1 cellular context compared by ENCODE assay signal in the genomic region with DNA sequence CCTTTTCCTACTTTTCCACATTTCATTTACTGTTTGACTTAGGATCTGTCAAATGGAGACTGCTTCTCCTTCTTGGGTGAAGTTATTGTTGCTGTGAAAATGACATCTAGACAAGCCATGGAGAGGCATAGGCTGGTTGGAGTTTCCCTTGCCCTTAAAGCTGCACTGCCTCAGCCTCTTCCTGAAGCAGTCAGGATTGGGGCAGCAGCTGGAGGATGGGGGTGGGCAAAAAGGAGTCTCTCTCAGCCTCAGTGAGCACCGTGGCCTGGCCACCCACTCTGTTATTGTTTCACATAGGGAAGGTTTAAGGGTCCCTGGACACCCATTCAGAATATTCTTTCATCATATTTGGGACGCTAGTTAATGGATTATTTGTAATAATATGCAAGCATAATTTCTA.
TF ChIP-seq lines count a peak whose summit lies in the region.

No MANE protein-coding gene starts in this region.

TF ChIP-seq in H1, 55 proteins besides CTCF, POLR2A, EP300 and RAD21:
- TF ChIP-seq KDM1A (IDR thresholded peaks at IDR 0.05; ENCODE audit: borderline replicate concordance, low read length) = no peak
- TF ChIP-seq SP2 (IDR thresholded peaks at IDR 0.05; ENCODE audit: low read length) = no peak
- TF ChIP-seq CEBPB (IDR thresholded peaks at IDR 0.05; ENCODE audit: low read depth, low read length) = no peak
- TF ChIP-seq HDAC6 (IDR thresholded peaks at IDR 0.05; ENCODE audit: low read depth, low read length) = no peak
- TF ChIP-seq EZH2 (IDR thresholded peaks at IDR 0.05; ENCODE audit: low read depth, low read length, severe bottlenecking) = no peak
- TF ChIP-seq CREB1 (IDR thresholded peaks at IDR 0.05) = no peak
- TF ChIP-seq, protein P1, sequence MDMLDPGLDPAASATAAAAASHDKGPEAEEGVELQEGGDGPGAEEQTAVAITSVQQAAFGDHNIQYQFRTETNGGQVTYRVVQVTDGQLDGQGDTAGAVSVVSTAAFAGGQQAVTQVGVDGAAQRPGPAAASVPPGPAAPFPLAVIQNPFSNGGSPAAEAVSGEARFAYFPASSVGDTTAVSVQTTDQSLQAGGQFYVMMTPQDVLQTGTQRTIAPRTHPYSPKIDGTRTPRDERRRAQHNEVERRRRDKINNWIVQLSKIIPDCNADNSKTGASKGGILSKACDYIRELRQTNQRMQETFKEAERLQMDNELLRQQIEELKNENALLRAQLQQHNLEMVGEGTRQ (IDR thresholded peaks at IDR 0.05; ENCODE audit: low read length) = no peak
- no peak for TF ChIP-seq HDAC2 (IDR thresholded peaks at IDR 0.05; ENCODE audit: borderline replicate concordance in 1 of 2, low read depth in 2 of 2, low read length in 2 of 2)
- TF ChIP-seq SIX5 (IDR thresholded peaks at IDR 0.05; ENCODE audit: low read depth, low read length) = no peak
- TF ChIP-seq SUZ12 (IDR thresholded peaks at IDR 0.05; ENCODE audit: low read length) = no peak
- no peak for TF ChIP-seq ZNF274 (IDR thresholded peaks at IDR 0.05; ENCODE audit: borderline replicate concordance, extremely low read depth, low read length)
- TF ChIP-seq SAP30 (IDR thresholded peaks at IDR 0.05; ENCODE audit: insufficient read depth, insufficient replicate concordance, low read length) = no peak
- no peak for TF ChIP-seq CBX5 (IDR thresholded peaks at IDR 0.05; ENCODE audit: low read depth, low read length)
- no peak for TF ChIP-seq SRF (IDR thresholded peaks at IDR 0.05; ENCODE audit: low read depth, low read length)
